1 cellular context compared by ENCODE assay signal in the genomic region with DNA sequence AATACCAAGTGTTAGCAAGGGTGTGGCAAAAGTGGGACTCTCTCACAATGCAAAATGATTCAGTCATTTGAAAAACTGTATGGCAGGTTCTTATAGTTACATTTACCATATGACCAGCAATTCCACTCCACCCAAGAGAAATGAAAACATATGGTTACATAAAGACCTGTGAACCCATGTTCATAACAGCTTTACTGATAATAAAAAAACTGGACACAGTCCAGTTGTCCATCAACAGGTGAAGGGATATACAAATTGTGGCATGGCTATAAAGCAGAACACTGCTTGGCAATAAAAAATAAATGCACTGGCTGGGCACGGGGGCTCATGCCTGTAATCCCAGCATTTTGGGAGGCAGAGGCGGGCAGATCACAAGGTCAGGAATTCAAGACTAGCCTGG.
TF ChIP-seq lines count a peak whose summit lies in the region.

No MANE protein-coding gene starts in this region.

TF ChIP-seq in HEK293, 187 proteins besides CTCF, POLR2A, EP300 and RAD21 (continued from another document):
- TF ChIP-seq, protein P1, sequence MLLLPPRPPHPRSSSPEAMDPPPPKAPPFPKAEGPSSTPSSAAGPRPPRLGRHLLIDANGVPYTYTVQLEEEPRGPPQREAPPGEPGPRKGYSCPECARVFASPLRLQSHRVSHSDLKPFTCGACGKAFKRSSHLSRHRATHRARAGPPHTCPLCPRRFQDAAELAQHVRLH (tag by site-specific recombination; IDR thresholded peaks at IDR 0.05), result no peak
- TF ChIP-seq ZNF239 (tag by site-specific recombination; IDR thresholded peaks at IDR 0.05) (no peak), HOXA7 (CRISPR knock-in tag; IDR thresholded peaks at IDR 0.05; ENCODE audit: borderline replicate concordance) (no peak), ZNF596 (tag by site-specific recombination; IDR thresholded peaks at IDR 0.05) (no peak), ZNF138 (tag by site-specific recombination; IDR thresholded peaks at IDR 0.05; ENCODE audit: borderline replicate concordance) (no peak), ZNF670 (tag by site-specific recombination; IDR thresholded peaks at IDR 0.05; ENCODE audit: low read depth) (no peak), ZNF433 (tag by site-specific recombination; IDR thresholded peaks at IDR 0.05; ENCODE audit: low read depth) (no peak), ZNF221 (tag by site-specific recombination; IDR thresholded peaks at IDR 0.05; ENCODE audit: borderline replicate concordance) (no peak), ZNF302 (tag by site-specific recombination; IDR thresholded peaks at IDR 0.05; ENCODE audit: low read depth) (no peak), YY2 (tag by site-specific recombination; IDR thresholded peaks at IDR 0.05) (no peak), ZSCAN30 (tag by site-specific recombination; IDR thresholded peaks at IDR 0.05) (no peak), SCRT1 (tag by site-specific recombination; IDR thresholded peaks at IDR 0.05; ENCODE audit: borderline replicate concordance) (0 out of 2 replicates have a peak, but pooled peaks have one; percentile 42), ZNF19 (tag by site-specific recombination; IDR thresholded peaks at IDR 0.05; ENCODE audit: low read depth) (no peak), ZBTB1 (tag by site-specific recombination; IDR thresholded peaks at IDR 0.05) (no peak), ZNF2 (tag by site-specific recombination; IDR thresholded peaks at IDR 0.05) (no peak), GLI4 (tag by site-specific recombination; IDR thresholded peaks at IDR 0.05) (no peak)
- TF ChIP-seq, protein P2, sequence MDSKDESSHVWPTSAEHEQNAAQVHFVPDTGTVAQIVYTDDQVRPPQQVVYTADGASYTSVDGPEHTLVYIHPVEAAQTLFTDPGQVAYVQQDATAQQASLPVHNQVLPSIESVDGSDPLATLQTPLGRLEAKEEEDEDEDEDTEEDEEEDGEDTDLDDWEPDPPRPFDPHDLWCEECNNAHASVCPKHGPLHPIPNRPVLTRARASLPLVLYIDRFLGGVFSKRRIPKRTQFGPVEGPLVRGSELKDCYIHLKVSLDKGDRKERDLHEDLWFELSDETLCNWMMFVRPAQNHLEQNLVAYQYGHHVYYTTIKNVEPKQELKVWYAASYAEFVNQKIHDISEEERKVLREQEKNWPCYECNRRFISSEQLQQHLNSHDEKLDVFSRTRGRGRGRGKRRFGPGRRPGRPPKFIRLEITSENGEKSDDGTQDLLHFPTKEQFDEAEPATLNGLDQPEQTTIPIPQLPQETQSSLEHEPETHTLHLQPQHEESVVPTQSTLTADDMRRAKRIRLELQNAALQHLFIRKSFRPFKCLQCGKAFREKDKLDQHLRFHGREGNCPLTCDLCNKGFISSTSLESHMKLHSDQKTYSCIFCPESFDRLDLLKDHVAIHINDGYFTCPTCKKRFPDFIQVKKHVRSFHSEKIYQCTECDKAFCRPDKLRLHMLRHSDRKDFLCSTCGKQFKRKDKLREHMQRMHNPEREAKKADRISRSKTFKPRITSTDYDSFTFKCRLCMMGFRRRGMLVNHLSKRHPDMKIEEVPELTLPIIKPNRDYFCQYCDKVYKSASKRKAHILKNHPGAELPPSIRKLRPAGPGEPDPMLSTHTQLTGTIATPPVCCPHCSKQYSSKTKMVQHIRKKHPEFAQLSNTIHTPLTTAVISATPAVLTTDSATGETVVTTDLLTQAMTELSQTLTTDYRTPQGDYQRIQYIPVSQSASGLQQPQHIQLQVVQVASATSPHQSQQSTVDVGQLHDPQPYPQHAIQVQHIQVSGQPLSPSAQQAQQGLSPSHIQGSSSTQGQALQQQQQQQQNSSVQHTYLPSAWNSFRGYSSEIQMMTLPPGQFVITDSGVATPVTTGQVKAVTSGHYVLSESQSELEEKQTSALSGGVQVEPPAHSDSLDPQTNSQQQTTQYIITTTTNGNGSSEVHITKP (tag by site-specific recombination; IDR thresholded peaks at IDR 0.05), result no peak
- TF ChIP-seq, protein P3, sequence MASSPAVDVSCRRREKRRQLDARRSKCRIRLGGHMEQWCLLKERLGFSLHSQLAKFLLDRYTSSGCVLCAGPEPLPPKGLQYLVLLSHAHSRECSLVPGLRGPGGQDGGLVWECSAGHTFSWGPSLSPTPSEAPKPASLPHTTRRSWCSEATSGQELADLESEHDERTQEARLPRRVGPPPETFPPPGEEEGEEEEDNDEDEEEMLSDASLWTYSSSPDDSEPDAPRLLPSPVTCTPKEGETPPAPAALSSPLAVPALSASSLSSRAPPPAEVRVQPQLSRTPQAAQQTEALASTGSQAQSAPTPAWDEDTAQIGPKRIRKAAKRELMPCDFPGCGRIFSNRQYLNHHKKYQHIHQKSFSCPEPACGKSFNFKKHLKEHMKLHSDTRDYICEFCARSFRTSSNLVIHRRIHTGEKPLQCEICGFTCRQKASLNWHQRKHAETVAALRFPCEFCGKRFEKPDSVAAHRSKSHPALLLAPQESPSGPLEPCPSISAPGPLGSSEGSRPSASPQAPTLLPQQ (tag by site-specific recombination; IDR thresholded peaks at IDR 0.05), result no peak
